In genomic region chr22:41596776-41597634, GRCh38 we compare ENCODE assay signal across 1 cellular context.
TF ChIP-seq lines count a peak whose summit lies in the region.

No MANE protein-coding gene starts in this region.

TF ChIP-seq in HepG2, 621 proteins besides CTCF, POLR2A, EP300 and RAD21 (continued from another document and continues in another):
- TF ChIP-seq PBX2 (CRISPR knock-in tag; IDR thresholded peaks at IDR 0.05) (no peak), SRY (CRISPR knock-in tag; IDR thresholded peaks at IDR 0.05) (no peak; the same call in 1 of the 2 replicates), FIP1L1 (IDR thresholded peaks at IDR 0.05; ENCODE audit: borderline replicate concordance, insufficient read depth, low read depth, low read length) (no peak), SMC3 (IDR thresholded peaks at IDR 0.05; ENCODE audit: low read length) (peak; percentile 41; the same call in 1 of the 2 replicates), ATF6 (CRISPR knock-in tag; conservative IDR thresholded peaks at IDR 0.05) (no peak), ZNF333 (CRISPR knock-in tag; IDR thresholded peaks at IDR 0.05; ENCODE audit: borderline replicate concordance) (0 out of 2 replicates have a peak, but pooled peaks have one; percentile 53), IKZF5 (CRISPR knock-in tag; IDR thresholded peaks at IDR 0.05) (no peak), MED1 (CRISPR knock-in tag; IDR thresholded peaks at IDR 0.05) (0 out of 2 replicates have a peak, but pooled peaks have one; percentile 29), ZNF280D (CRISPR knock-in tag; IDR thresholded peaks at IDR 0.05) (no peak), ZNF761 (CRISPR knock-in tag; conservative IDR thresholded peaks at IDR 0.05) (no peak), SOX5 (CRISPR knock-in tag; IDR thresholded peaks at IDR 0.05; ENCODE audit: borderline replicate concordance) (no peak), ZBED4 (CRISPR knock-in tag; IDR thresholded peaks at IDR 0.05; ENCODE audit: borderline replicate concordance) (no peak), SMARCE1 (IDR thresholded peaks at IDR 0.05; ENCODE audit: borderline replicate concordance) (no peak), ZNF235 (CRISPR knock-in tag; IDR thresholded peaks at IDR 0.05; ENCODE audit: borderline replicate concordance) (no peak), ZNF776 (CRISPR knock-in tag; IDR thresholded peaks at IDR 0.05) (no peak), AGO2 (optimal IDR thresholded peaks at IDR 0.05; ENCODE audit: low read depth, low read length) (peak; percentile 69), GRHL1 (CRISPR knock-in tag; conservative IDR thresholded peaks at IDR 0.05) (no peak), GTF3A (CRISPR knock-in tag; conservative IDR thresholded peaks at IDR 0.05) (no peak), TOPORS (CRISPR knock-in tag; IDR thresholded peaks at IDR 0.05) (no peak), PHF20 (CRISPR knock-in tag; IDR thresholded peaks at IDR 0.05) (no peak), ZNF879 (CRISPR knock-in tag; IDR thresholded peaks at IDR 0.05) (no peak), FOXP4 (CRISPR knock-in tag; IDR thresholded peaks at IDR 0.05) (no peak), ARNT2 (CRISPR knock-in tag; IDR thresholded peaks at IDR 0.05; ENCODE audit: low read depth) (no peak), HNRNPH1 (optimal IDR thresholded peaks at IDR 0.05; ENCODE audit: low read depth, low read length) (no peak), ZNF296 (CRISPR knock-in tag; conservative IDR thresholded peaks at IDR 0.05) (no peak), TMF1 (CRISPR knock-in tag; IDR thresholded peaks at IDR 0.05; ENCODE audit: low read depth) (no peak), HOXD1 (CRISPR knock-in tag; IDR thresholded peaks at IDR 0.05) (no peak), ZFY (CRISPR knock-in tag; IDR thresholded peaks at IDR 0.05) (peak; percentile 38; the same call in 1 of the 2 replicates), IRF2 (CRISPR knock-in tag; IDR thresholded peaks at IDR 0.05) (no peak), ZBTB2 (CRISPR knock-in tag; IDR thresholded peaks at IDR 0.05; ENCODE audit: low read depth) (no peak), RBFOX2 (IDR thresholded peaks at IDR 0.05; ENCODE audit: low read depth, low read length) (no peak), ZNF136 (CRISPR knock-in tag; IDR thresholded peaks at IDR 0.05; ENCODE audit: low read depth) (no peak), HNRNPK (IDR thresholded peaks at IDR 0.05; ENCODE audit: low read depth, low read length, poor library complexity, severe bottlenecking) (no peak), ZBTB7A (CRISPR knock-in tag; IDR thresholded peaks at IDR 0.05) (no peak), CREM (IDR thresholded peaks at IDR 0.05) (no peak), CREM (CRISPR knock-in tag; IDR thresholded peaks at IDR 0.05) (no peak), SMAD1 (CRISPR knock-in tag; IDR thresholded peaks at IDR 0.05; ENCODE audit: borderline replicate concordance, low read depth) (no peak; the same call in 1 of the 2 replicates), ZNF224 (CRISPR knock-in tag; IDR thresholded peaks at IDR 0.05) (no peak), SRSF9 (IDR thresholded peaks at IDR 0.05; ENCODE audit: borderline replicate concordance, insufficient read depth, low read depth, low read length, poor library complexity, severe bottlenecking) (no peak), RARG (CRISPR knock-in tag; IDR thresholded peaks at IDR 0.05; ENCODE audit: low read depth) (no peak), HNRNPL (IDR thresholded peaks at IDR 0.05; ENCODE audit: low read depth, low read length) (peak; percentile 99), ZNF83 (CRISPR knock-in tag; IDR thresholded peaks at IDR 0.05; ENCODE audit: borderline replicate concordance) (no peak)
